Comparison of ENCODE assay signal across 8 cellular contexts in genomic region chrX:41333994-41334865, GRCh38. TPM values are rescaled to one million over a fixed set of nuclear protein-coding genes. Genes with fewer than 3 reads are reported as not detected.
DNase-seq lines count a peak whose midpoint lies in the region; ATAC-seq and TF ChIP-seq lines count a peak whose summit lies in the region.

DDX3X (plus strand) TSS chrX:41334162; CDS start chrX:41334253, 91 bp downstream.

- peak within 1 kb of the TSS; percentile 99 for H3K27ac ChIP-seq in uterus

- H3K4me3 ChIP-seq in GM12865 (ENCODE audit: low read depth, low read length) (peak within 1 kb of the TSS; percentile 98), uterus (peak within 1 kb of the TSS; percentile 86 to 87)

- H3K9me3 ChIP-seq in uterus: no peaks in the 10 kb centered on the region

- DNase-seq in GM12865 (ENCODE audit: low read depth) (peak; percentile 92), NCI-H1092 (lab: John Stamatoyannopoulos, UW) (peak; percentile 91), amygdala (lab: John Stamatoyannopoulos, UW) (peak; percentile 4 to 94 (median 77)), left ventricle myocardium superior (peak; percentile 91), putamen (ENCODE audit: low spot score) (peak; percentile 85), uterus (peak; percentile 93 to 94)

- H3K4me1 ChIP-seq in uterus: peaks cover 0 to 4% of the 10 kb centered on the region in 2 donors

- H3K36me3 ChIP-seq in uterus: no peaks in the 10 kb centered on the region

- no peaks in the 10 kb centered on the region for H3K27me3 ChIP-seq in uterus

- TF ChIP-seq CTCF in GM12865 (IDR thresholded peaks at IDR 0.05; ENCODE audit: insufficient read depth, low read depth, low read length, missing control alignments): no peak
- peak in 2 of 4 experiments; percentile 51 to 65 for TF ChIP-seq CTCF in uterus (IDR thresholded peaks at IDR 0.05)

- peak; percentile 52 for ATAC-seq in HG02571 (IDR thresholded peaks at IDR 0.05; ENCODE audit: unreplicated experiment)
- ATAC-seq in left ventricle myocardium superior: peak; percentile 88

- intact Hi-C loops in T-helper 1 cell treated with Interleukin-12 subunit alpha and Interleukin-12 subunit beta and Interleukin-4 antibody, amounts not matched to agents 30 ng/mL and 1 ng/mL, for 36 hours (cut with micrococcal nuclease): loop anchor here (1.0 to 10.0 kb wide), 14 partner anchors 42 to 1479 kb away; partner anchors contain the start of genes CASK, CXorf38 and MED14
- intact Hi-C loops in left ventricle myocardium superior (cut with micrococcal nuclease) (no loop called here), uterus (cut with DNase I; ENCODE audit: low total_unique reads) (no loop called here)

- TF ChIP-seq POLR2A in uterus (IDR thresholded peaks at IDR 0.05): peak; percentile 88 to 97

RNA-seq across cellular contexts. Expression of gene DDX3X, which starts in this region (rescaled TPM):
- total RNA-seq in T-helper 1 cell treated with Interleukin-12 subunit alpha and Interleukin-12 subunit beta and Interleukin-4 antibody, amounts not matched to agents 30 ng/mL and 1 ng/mL, for 36 hours: 295 and 315 TPM in 2 replicates
- total RNA-seq in left ventricle myocardium superior: 140 TPM
- 100 to 1,000 TPM; 124 to 387 (median 268) TPM for total RNA-seq in uterus

Comparison
In these comparisons a context has a peak if more than half of its experiments do, and no peak if none do; other contexts are left out.
1. Peak in every context shown above with its lines: DNase-seq, ATAC-seq, H3K4me3 ChIP-seq and H3K27ac ChIP-seq.